18 cellular contexts compared by ENCODE assay signal in genomic region chr1:206487970-206488369, GRCh38. TPM values are rescaled to one million over a fixed set of nuclear protein-coding genes. Genes with fewer than 3 reads are reported as not detected.
DNase-seq lines count a peak whose midpoint lies in the region; ATAC-seq and TF ChIP-seq lines count a peak whose summit lies in the region.
"Had no signal": no experiment of that assay in that cellular context is flagged by ENCODE, and none has a peak within 500 bp of the region (broad histone marks: within the 10 kb centered on the region; RNA-seq: fewer than 3 reads in every experiment).

No MANE protein-coding gene starts in this region.

- intact Hi-C loops in activated CD4-positive, alpha-beta T cell treated with anti-CD3 and anti-CD28 coated beads, Interleukin-2, amount 10 ng/mL, durations not matched to agents 24 days and 14 days (cut with micrococcal nuclease) = no loop called here
- intact Hi-C loops in dendritic cell treated with granulocyte-macrophage colony-stimulating factor and Interleukin-4, amounts not matched to agents 40 ng/mL and 50 ng/mL, for 4 days (cut with micrococcal nuclease) = no loop called here
- intact Hi-C loops in spleen (cut with DNase I; ENCODE audit: low total_unique reads) (no loop called here), mammary epithelial cell (cut with micrococcal nuclease) (no loop called here), left colon (cut with DNase I, micrococcal nuclease) (loop anchor here in 1 of 2 donors (10.0 kb wide), 1 partner anchor 97 kb away; no protein-coding TSS in a partner anchor)

- H3K27ac ChIP-seq in spleen = peak overlapping the region in 6 of 8 donors; percentile 11 to 52 (median 28)
- H3K27ac ChIP-seq in mammary epithelial cell (ENCODE audit: insufficient read depth, low read depth, low read length) = no peak overlapping the region
- H3K27ac ChIP-seq: BLaER1 had no signal

- H3K9ac ChIP-seq in mammary epithelial cell (ENCODE audit: insufficient read depth, low read length) = no peak overlapping the region

- H4K20me1 ChIP-seq in mammary epithelial cell (ENCODE audit: insufficient read depth, low read length) = no peaks in the 10 kb centered on the region
- H4K20me1 ChIP-seq: BLaER1 had no signal

- peak overlapping the region; percentile 72 for H3K27ac Mint-ChIP-seq in activated CD4-positive, alpha-beta T cell treated with anti-CD3 and anti-CD28 coated beads, Interleukin-2, amount 10 ng/mL, durations not matched to agents 24 days and 14 days
- peak overlapping the region; percentile 13 for H3K27ac Mint-ChIP-seq in activated CD8-positive, alpha-beta T cell treated with anti-CD3 and anti-CD28 coated beads, Interleukin-2, amount 10 ng/mL, durations not matched to agents 7 days and 5 days
- H3K27ac Mint-ChIP-seq in dendritic cell treated with granulocyte-macrophage colony-stimulating factor and Interleukin-4, amounts not matched to agents 40 ng/mL and 50 ng/mL, for 4 days = peak overlapping the region; percentile 63

- no peak overlapping the region for H2AFZ ChIP-seq in mammary epithelial cell (ENCODE audit: low read depth, low read length)

- H3K9me3 ChIP-seq in spleen (no peaks in the 10 kb centered on the region), mammary epithelial cell (replicated peaks; ENCODE audit: insufficient read depth, low read length) (no peaks in the 10 kb centered on the region)
- H3K9me3 ChIP-seq: BLaER1 had no signal

- POLR2A ChIA-PET in activated CD8-positive, alpha-beta T cell treated with anti-CD3 and anti-CD28 coated beads, Interleukin-2, amount 10 ng/mL, durations not matched to agents 7 days and 5 days (lab: Charles Lee) = no interaction called here

- 92 to 96% (median 95%) methylated on average over 7 of the region's 7 CpGs for WGBS in spleen, 5 donors
- 98% methylated on average over 6 of the region's 7 CpGs for WGBS in mammary epithelial cell (ENCODE audit: low coverage, missing lambda C conversion rate)

- CTCF ChIA-PET in activated CD8-positive, alpha-beta T cell treated with anti-CD3 and anti-CD28 coated beads, Interleukin-2, amount 10 ng/mL, durations not matched to agents 7 days and 5 days (lab: Charles Lee) = no interaction called here
- CTCF ChIA-PET in mammary epithelial cell (lab: Charles Lee; ENCODE audit: low non-redundant PET) = no interaction called here

- no peaks in the 10 kb centered on the region for H3K27me3 Mint-ChIP-seq in activated CD4-positive, alpha-beta T cell treated with anti-CD3 and anti-CD28 coated beads, Interleukin-2, amount 10 ng/mL, durations not matched to agents 24 days and 14 days
- H3K27me3 Mint-ChIP-seq in activated CD8-positive, alpha-beta T cell treated with anti-CD3 and anti-CD28 coated beads, Interleukin-2, amount 10 ng/mL, durations not matched to agents 7 days and 5 days (ENCODE audit: low read depth) = no peaks in the 10 kb centered on the region
- H3K27me3 Mint-ChIP-seq in dendritic cell treated with granulocyte-macrophage colony-stimulating factor and Interleukin-4, amounts not matched to agents 40 ng/mL and 50 ng/mL, for 4 days = no peaks in the 10 kb centered on the region

- no peak for TF ChIP-seq POLR2A in spleen (IDR thresholded peaks at IDR 0.05)

- in situ Hi-C loops in mammary epithelial cell (cut with MboI; ENCODE audit: low sequenced_read_pairs in 2 of 2) = loop anchor here in 1 of 2 donors (5.0 to 10.0 kb wide), 2 partner anchors 94 to 177 kb away; no protein-coding TSS in a partner anchor

- ATAC-seq in activated CD8-positive, alpha-beta T cell treated with anti-CD3 and anti-CD28 coated beads, Interleukin-2, amount 10 ng/mL, durations not matched to agents 7 days and 5 days = no peak
- ATAC-seq in left colon (no peak), HG03159 (IDR thresholded peaks at IDR 0.05; ENCODE audit: unreplicated experiment) (no peak)
- ATAC-seq: HepG2 had no signal

- no peaks in the 10 kb centered on the region for H3K9me3 Mint-ChIP-seq in activated CD4-positive, alpha-beta T cell treated with anti-CD3 and anti-CD28 coated beads, Interleukin-2, amount 10 ng/mL, durations not matched to agents 24 days and 14 days
- no peaks in the 10 kb centered on the region for H3K9me3 Mint-ChIP-seq in activated CD8-positive, alpha-beta T cell treated with anti-CD3 and anti-CD28 coated beads, Interleukin-2, amount 10 ng/mL, durations not matched to agents 7 days and 5 days (ENCODE audit: insufficient read depth)
- H3K9me3 Mint-ChIP-seq in dendritic cell treated with granulocyte-macrophage colony-stimulating factor and Interleukin-4, amounts not matched to agents 40 ng/mL and 50 ng/mL, for 4 days = no peaks in the 10 kb centered on the region

- no peak overlapping the region for H3K4me3 Mint-ChIP-seq in activated CD4-positive, alpha-beta T cell treated with anti-CD3 and anti-CD28 coated beads, Interleukin-2, amount 10 ng/mL, durations not matched to agents 24 days and 14 days
- no peak overlapping the region for H3K4me3 Mint-ChIP-seq in activated CD8-positive, alpha-beta T cell treated with anti-CD3 and anti-CD28 coated beads, Interleukin-2, amount 10 ng/mL, durations not matched to agents 7 days and 5 days
- no peak overlapping the region for H3K4me3 Mint-ChIP-seq in dendritic cell treated with granulocyte-macrophage colony-stimulating factor and Interleukin-4, amounts not matched to agents 40 ng/mL and 50 ng/mL, for 4 days

- no peaks in the 10 kb centered on the region for H3K27me3 ChIP-seq in spleen (replicated peaks in 1 of 7)
- H3K27me3 ChIP-seq in mammary epithelial cell (ENCODE audit: insufficient read depth, low read length) = no peaks in the 10 kb centered on the region
- H3K27me3 ChIP-seq: BLaER1 had no signal

- dilution Hi-C loops in mammary epithelial cell (cut with HindIII; ENCODE audit: low sequenced_read_pairs) = no loop called here

- TF ChIP-seq CTCF in spleen (IDR thresholded peaks at IDR 0.05 in 8 of 11, conservative IDR thresholded peaks at IDR 0.05 in 3 of 11) = no peak
- TF ChIP-seq CTCF in mammary epithelial cell (conservative IDR thresholded peaks at IDR 0.05 in 1 of 2, IDR thresholded peaks at IDR 0.05 in 1 of 2; ENCODE audit: extremely low read depth in 1 of 2, insufficient read depth in 1 of 2, low read depth in 1 of 2, low read length in 2 of 2) = no peak

- H3K79me2 ChIP-seq in mammary epithelial cell (ENCODE audit: insufficient read depth, low read length) = no peaks in the 10 kb centered on the region

- no TSS peak for BruUV-seq in mammary epithelial cell (replicated peaks; lab: Mats Ljungman, UMichigan)

- DNase-seq in activated CD4-positive, alpha-beta T cell treated with anti-CD3 and anti-CD28 coated beads, Interleukin-2, amount 10 ng/mL, durations not matched to agents 24 days and 14 days = no peak
- DNase-seq in activated CD4-positive, alpha-beta T cell treated with anti-CD3 and anti-CD28 coated beads for 48 hours = no peak
- DNase-seq in activated CD8-positive, alpha-beta T cell treated with anti-CD3 and anti-CD28 coated beads, Interleukin-2, amount 10 ng/mL, durations not matched to agents 7 days and 5 days = no peak
- DNase-seq in spleen (no peak), mammary epithelial cell (no peak), left colon (no peak)
- DNase-seq: 8988T, COR-L47, H7, MM.1S, NCI-H1105 treated with DMSO at 0.1 percent for 48 hours, NCI-H187 treated with DMSO at 0.1 percent for 48 hours, NCI-H446 treated with DMSO at 0.1 percent for 48 hours, NCI-H748 treated with DMSO at 0.1 percent for 48 hours had no signal

- H3K4me3 ChIP-seq in spleen (no peak overlapping the region), mammary epithelial cell (replicated peaks in 1 of 3; ENCODE audit: insufficient read depth in 1 of 3, low read depth in 2 of 3, low read length in 3 of 3) (no peak overlapping the region)
- H3K4me3 ChIP-seq: BLaER1 had no signal

- H3K4me1 ChIP-seq in spleen (peaks cover 0 to 40% (median 17%) of the 10 kb centered on the region in 6 donors), mammary epithelial cell (ENCODE audit: insufficient read depth, low read length) (peaks cover 4% of the 10 kb centered on the region)

- H3K36me3 ChIP-seq in spleen = peaks cover 0 to 100% (median 52%) of the 10 kb centered on the region in 6 donors
- H3K36me3 ChIP-seq in mammary epithelial cell (ENCODE audit: insufficient read depth, low read length) = peaks cover 3% of the 10 kb centered on the region

- no peak overlapping the region for H3K4me2 ChIP-seq in mammary epithelial cell (ENCODE audit: insufficient read depth, low read depth, low read length)
- H3K4me2 ChIP-seq: BLaER1 had no signal

- H3K36me3 Mint-ChIP-seq in activated CD4-positive, alpha-beta T cell treated with anti-CD3 and anti-CD28 coated beads, Interleukin-2, amount 10 ng/mL, durations not matched to agents 24 days and 14 days (ENCODE audit: low read depth) = peaks cover 60% of the 10 kb centered on the region
- peaks cover 63% of the 10 kb centered on the region for H3K36me3 Mint-ChIP-seq in activated CD8-positive, alpha-beta T cell treated with anti-CD3 and anti-CD28 coated beads, Interleukin-2, amount 10 ng/mL, durations not matched to agents 7 days and 5 days (ENCODE audit: low read depth)
- peaks cover 78% of the 10 kb centered on the region for H3K36me3 Mint-ChIP-seq in dendritic cell treated with granulocyte-macrophage colony-stimulating factor and Interleukin-4, amounts not matched to agents 40 ng/mL and 50 ng/mL, for 4 days (ENCODE audit: low read depth)

- peaks cover 9% of the 10 kb centered on the region for H3K4me1 Mint-ChIP-seq in activated CD4-positive, alpha-beta T cell treated with anti-CD3 and anti-CD28 coated beads, Interleukin-2, amount 10 ng/mL, durations not matched to agents 24 days and 14 days
- peaks cover 18% of the 10 kb centered on the region for H3K4me1 Mint-ChIP-seq in activated CD8-positive, alpha-beta T cell treated with anti-CD3 and anti-CD28 coated beads, Interleukin-2, amount 10 ng/mL, durations not matched to agents 7 days and 5 days (ENCODE audit: low read depth)
- H3K4me1 Mint-ChIP-seq in dendritic cell treated with granulocyte-macrophage colony-stimulating factor and Interleukin-4, amounts not matched to agents 40 ng/mL and 50 ng/mL, for 4 days (ENCODE audit: low read depth) = peaks cover 30% of the 10 kb centered on the region

RNA-seq across cellular contexts. Expression of gene IKBKE, which starts 17.7 kb away (rescaled TPM):
- total RNA-seq in activated CD4-positive, alpha-beta T cell treated with anti-CD3 and anti-CD28 coated beads, Interleukin-2, amount 10 ng/mL, durations not matched to agents 24 days and 14 days = 50.0 and 51.5 TPM in 2 replicates
- 10 to 100 TPM; 68.3 to 70.1 TPM for total RNA-seq in activated CD8-positive, alpha-beta T cell treated with anti-CD3 and anti-CD28 coated beads, Interleukin-2, amount 10 ng/mL, durations not matched to agents 7 days and 5 days
- total RNA-seq in spleen = 10 to 100 TPM; 20.1 to 37.3 (median 35.1) TPM
- 10 to 100 TPM; 11.3 to 23.2 (median 17.0) TPM for polyA plus RNA-seq in spleen
- total RNA-seq in mammary epithelial cell = 10 to 100 TPM in 1 of 2 donors, 1 to 10 TPM in 1; 9.2 to 11.6 TPM
- 6.7 TPM for polyA plus RNA-seq in mammary epithelial cell
- polyA minus RNA-seq in mammary epithelial cell = 5.5 TPM
- total RNA-seq in left colon = 10 to 100 TPM; 18.2 to 19.8 TPM

RNA-seq across cellular contexts. Expression of gene RASSF5, which starts 19.4 kb away (rescaled TPM):
- total RNA-seq in activated CD4-positive, alpha-beta T cell treated with anti-CD3 and anti-CD28 coated beads, Interleukin-2, amount 10 ng/mL, durations not matched to agents 24 days and 14 days = 193 and 196 TPM in 2 replicates
- total RNA-seq in activated CD8-positive, alpha-beta T cell treated with anti-CD3 and anti-CD28 coated beads, Interleukin-2, amount 10 ng/mL, durations not matched to agents 7 days and 5 days = 100 to 1,000 TPM; 192 to 195 TPM
- total RNA-seq in spleen (100 to 1,000 TPM; 121 to 168 (median 131) TPM), mammary epithelial cell (1 to 10 TPM; 3.5 to 6.7 TPM), left colon (1 to 10 TPM; 3.3 to 7.7 TPM)
- polyA plus RNA-seq in spleen (10 to 100 TPM; 32.2 to 39.5 (median 35.8) TPM), mammary epithelial cell (1.8 TPM)
- 3.4 TPM for polyA minus RNA-seq in mammary epithelial cell

Comparison
In these comparisons a context has a peak if more than half of its experiments do, and no peak if none do; other contexts are left out.
1. H3K27ac Mint-ChIP-seq: peak in every context shown above with its lines; median percentile 72 in activated CD4-positive, alpha-beta T cell treated with anti-CD3 and anti-CD28 coated beads, Interleukin-2, amount 10 ng/mL, durations not matched to agents 24 days and 14 days; 63 in dendritic cell treated with granulocyte-macrophage colony-stimulating factor and Interleukin-4, amounts not matched to agents 40 ng/mL and 50 ng/mL, for 4 days; 13 in activated CD8-positive, alpha-beta T cell treated with anti-CD3 and anti-CD28 coated beads, Interleukin-2, amount 10 ng/mL, durations not matched to agents 7 days and 5 days.
2. RNA of gene RASSF5, which starts 19.4 kb away (total RNA-seq): 192 to 195 TPM in activated CD8-positive, alpha-beta T cell treated with anti-CD3 and anti-CD28 coated beads, Interleukin-2, amount 10 ng/mL, durations not matched to agents 7 days and 5 days, 193 to 196 TPM in activated CD4-positive, alpha-beta T cell treated with anti-CD3 and anti-CD28 coated beads, Interleukin-2, amount 10 ng/mL, durations not matched to agents 24 days and 14 days and 121 to 168 TPM in spleen; 3.3 to 7.7 TPM in left colon and 3.5 to 6.7 TPM in mammary epithelial cell; every median in the first group is over 10 times any median in the second.